In the genomic region with DNA sequence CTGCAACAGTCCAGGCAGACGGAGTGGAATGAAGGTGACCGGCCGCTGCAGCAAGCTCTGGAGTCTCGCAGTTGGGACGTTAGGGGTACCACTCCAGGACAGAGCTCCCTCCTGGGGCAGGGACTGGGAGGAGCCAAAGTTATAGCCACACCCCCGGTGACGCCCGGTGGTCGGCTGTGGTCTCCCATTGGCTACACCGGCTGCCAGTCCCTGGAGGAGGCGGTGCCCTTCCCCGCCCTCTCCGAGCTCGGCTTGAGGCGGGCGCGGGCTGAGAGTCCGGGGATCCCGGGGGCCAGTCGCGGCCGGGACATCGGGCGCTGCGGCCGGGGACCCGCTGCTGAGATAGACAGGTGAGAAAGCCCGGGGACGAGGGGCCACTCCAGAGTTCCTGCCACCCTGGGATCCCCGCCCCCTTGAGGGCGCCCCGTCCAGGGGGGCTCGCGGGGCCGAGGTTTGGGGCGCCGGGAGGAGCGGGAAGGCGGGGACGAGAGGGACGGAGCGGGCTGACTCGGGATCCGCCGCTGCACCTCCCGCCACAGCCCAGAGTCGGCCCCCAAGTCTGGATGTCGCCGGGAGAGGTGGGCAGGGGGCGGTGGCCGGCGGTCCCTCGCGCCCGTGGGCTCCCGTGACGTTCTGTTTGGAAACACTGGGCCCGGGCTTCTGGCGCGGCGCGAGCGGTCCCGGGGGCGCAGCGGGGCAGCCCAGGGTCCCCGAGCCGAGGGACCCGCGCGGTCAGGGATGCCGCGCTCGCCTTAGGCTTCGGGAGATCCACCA, we compare ENCODE assay signal across 8 cellular contexts. TPM values are rescaled to one million over a fixed set of nuclear protein-coding genes. Genes with fewer than 3 reads are reported as not detected.
DNase-seq lines count a peak whose midpoint lies in the region; ATAC-seq, FAIRE-seq and TF ChIP-seq lines count a peak whose summit lies in the region.

Gene PLEKHH2, plus strand, starts transcription at position 231 of the 774 bp plus-strand sequence. CDS start 7,414 bp downstream, outside the sequence.

- no peak for TF ChIP-seq CTCF in H1 (IDR thresholded peaks at IDR 0.05; ENCODE audit: control extremely low read depth in 1 of 3, insufficient read depth in 1 of 3, low read depth in 1 of 3, low read length in 3 of 3)

- H4K91ac ChIP-seq in H1 (replicated peaks; ENCODE audit: insufficient read length, low read length): peak within 1 kb of the TSS; percentile 85

- no peak within 1 kb of the TSS for H3K27ac ChIP-seq in H1 (ENCODE audit: low read depth, low read length)

- peak within 1 kb of the TSS; percentile 81 to 99 for H3K4me2 ChIP-seq in H1 (ENCODE audit: insufficient read depth in 1 of 2, low read depth in 2 of 2, low read length in 2 of 2)

- no peak within 1 kb of the TSS for H2BK20ac ChIP-seq in H1 (ENCODE audit: low read length)

- H2BK120ac ChIP-seq in H1 (replicated peaks; ENCODE audit: low read depth, low read length): no peak within 1 kb of the TSS

- DNase-seq in Ammon's horn (ENCODE audit: low spot score) (peak; percentile 88), NCI-H748 treated with DMSO at 0.1 percent for 48 hours (lab: John Stamatoyannopoulos, UW) (peak; percentile 42), H1 (ENCODE audit: low read depth in 1 of 2, low spot score in 2 of 2) (peak; percentile 77 to 99), medulla oblongata (ENCODE audit: extremely low spot score) (peak; percentile 90)
- DNase-seq in activated CD8-positive, alpha-beta memory T cell treated with anti-CD3 and anti-CD28 coated beads for 4 hours (ENCODE audit: low read depth in 2 of 2): peak; percentile 69 to 73
- peak; percentile 74 to 90 (median 75) for DNase-seq in stimulated activated CD4-positive, alpha-beta T cell treated with anti-CD3 and anti-CD28 coated beads, TNF-alpha, amount 100 ng/mL, for 24 hours (ENCODE audit: low read depth in 3 of 3)

- no peak for TF ChIP-seq EP300 in H1 (IDR thresholded peaks at IDR 0.05; ENCODE audit: borderline replicate concordance in 1 of 2, low read depth in 2 of 2, low read length in 2 of 2)

- no peak within 1 kb of the TSS for H2BK12ac ChIP-seq in H1 (ENCODE audit: low read depth, low read length)

- peak within 1 kb of the TSS; percentile 65 to 88 (median 76) for H3K4me3 ChIP-seq in H1 (ENCODE audit: extremely low read depth in 1 of 4, insufficient read depth in 2 of 4, low read depth in 3 of 4, low read length in 4 of 4)

- no peaks in the 10 kb centered on the region for H4K20me1 ChIP-seq in H1 (replicated peaks in 1 of 2; ENCODE audit: control insufficient read depth in 1 of 2, insufficient read depth in 2 of 2, low read length in 2 of 2)

- peaks cover 0 to 13% (median under 1%) of the 10 kb centered on the region in 4 experiments; a peak in 4 of 7 replicates for H3K4me1 ChIP-seq in H1 (replicated peaks in 1 of 4; ENCODE audit: control insufficient read depth in 3 of 4, insufficient read depth in 4 of 4, low read length in 3 of 4)

- no peak for FAIRE-seq in H1 (lab: Jason Lieb, UNC)

- no peaks in the 10 kb centered on the region for H3K79me1 ChIP-seq in H1 (ENCODE audit: low read depth, low read length)

- H4K8ac ChIP-seq in H1 (ENCODE audit: extremely low read depth, insufficient read depth, low read length): peak within 1 kb of the TSS; percentile 41

- POLR2A ChIA-PET in H1 (lab: Charles Lee; ENCODE audit: partially characterized antibody): no interaction called here

- no peaks in the 10 kb centered on the region for H3K79me2 ChIP-seq in H1 (ENCODE audit: control insufficient read depth in 1 of 2, insufficient read depth in 2 of 2, low read length in 2 of 2)

- no peak within 1 kb of the TSS for H2AK5ac ChIP-seq in H1 (ENCODE audit: low read depth, low read length)

- H3K14ac ChIP-seq in H1 (ENCODE audit: insufficient read length): no peak within 1 kb of the TSS

- TF ChIP-seq RAD21 in H1 (IDR thresholded peaks at IDR 0.05 in 1 of 2, conservative IDR thresholded peaks at IDR 0.05 in 1 of 2; ENCODE audit: low read depth in 2 of 2, low read length in 2 of 2): no peak

- H3K23ac ChIP-seq in H1 (ENCODE audit: insufficient read length): no peak within 1 kb of the TSS

- H3K56ac ChIP-seq in H1 (replicated peaks; ENCODE audit: insufficient read length, low read depth, low read length): no peak within 1 kb of the TSS

- H4K5ac ChIP-seq in H1 (ENCODE audit: insufficient read length, low read depth, low read length): no peak within 1 kb of the TSS

- CTCF ChIA-PET in H1 (lab: Charles Lee; ENCODE audit: partially characterized antibody): interaction anchor here (0.8 to 3.0 kb wide), 3 partner anchors 11 to 39 kb away, joined by 3 to 11 read pairs (median 4); no protein-coding TSS in a partner anchor

- H3K18ac ChIP-seq in H1 (ENCODE audit: extremely low read depth, low read length): peak within 1 kb of the TSS; percentile 85; the same call in 1 of the 2 replicates

- 0 out of 4 replicates have a peak, but pooled peaks cover 0 to 2% of the 10 kb centered on the region in 2 experiments for H3K9me3 ChIP-seq in H1 (ENCODE audit: insufficient read depth in 2 of 2, low read depth in 1 of 2, low read length in 1 of 2)

- peaks cover 0 to 9% (median 6%) of the 10 kb centered on the region in 4 experiments; a peak in 5 of 7 replicates for H3K27me3 ChIP-seq in H1 (replicated peaks in 1 of 4; ENCODE audit: control insufficient read depth in 3 of 4, extremely low read depth in 1 of 4, insufficient read depth in 3 of 4, low read length in 3 of 4)

- no peaks in the 10 kb centered on the region for H3K36me3 ChIP-seq in H1 (ENCODE audit: control insufficient read depth in 2 of 4, insufficient read depth in 4 of 4, low read length in 3 of 4)

- peak; percentile 100 for ATAC-seq in GM19351 (IDR thresholded peaks at IDR 0.05; ENCODE audit: unreplicated experiment)
- peak; percentile 100 for ATAC-seq in HG03460 (IDR thresholded peaks at IDR 0.05; ENCODE audit: unreplicated experiment)

- peak in 1 of 2 experiments; percentile 51; a peak in 1 of 3 replicates for TF ChIP-seq POLR2A in H1 (IDR thresholded peaks at IDR 0.05; ENCODE audit: control extremely low read depth in 1 of 2, low read depth in 2 of 2, low read length in 2 of 2)

- 2% methylated on average over 40 of the region's 75 CpGs; no CpG with 5 or more reads in 1 of the 2 experiments for WGBS in H1 (ENCODE audit: extremely low coverage in 1 of 2, insufficient coverage in 1 of 2, insufficient read length in 1 of 2, insufficient replicate concordance in 2 of 2, low coverage in 1 of 2, low lambda C conversion rate in 2 of 2, missing lambda C conversion rate in 1 of 2), 2 experiments

- H2BK15ac ChIP-seq in H1 (ENCODE audit: low read length): no peak within 1 kb of the TSS

- H3K23me2 ChIP-seq in H1 (ENCODE audit: low read depth, low read length): peaks cover 12% of the 10 kb centered on the region

- H3K4ac ChIP-seq in H1 (replicated peaks; ENCODE audit: insufficient read length, low read depth, low read length): no peak within 1 kb of the TSS

- peak within 1 kb of the TSS; percentile 12; the same call in 1 of the 2 replicates for H2BK5ac ChIP-seq in H1 (ENCODE audit: low read depth, low read length)

- H2AFZ ChIP-seq in H1 (ENCODE audit: low read length): peak within 1 kb of the TSS; percentile 100

- peak within 1 kb of the TSS in 2 of 4 experiments; percentile 24 to 70; a peak in 3 of 7 replicates for H3K9ac ChIP-seq in H1 (replicated peaks in 1 of 4; ENCODE audit: extremely low read depth in 1 of 4, low read depth in 3 of 4, low read length in 3 of 4)

TF ChIP-seq in H1, 55 proteins besides CTCF, POLR2A, EP300 and RAD21 (continues in another document):
- TF ChIP-seq SIRT6 (IDR thresholded peaks at IDR 0.05; ENCODE audit: low read length) (no peak), GTF2F1 (IDR thresholded peaks at IDR 0.05; ENCODE audit: borderline replicate concordance, low read depth, low read length) (no peak), BCL11A (IDR thresholded peaks at IDR 0.05; ENCODE audit: low read depth in 2 of 2, low read length in 2 of 2) (no peak), CEBPB (IDR thresholded peaks at IDR 0.05; ENCODE audit: low read depth, low read length) (no peak), SIX5 (IDR thresholded peaks at IDR 0.05; ENCODE audit: low read depth, low read length) (no peak), CHD1 (IDR thresholded peaks at IDR 0.05; ENCODE audit: low read depth, low read length) (no peak), CHD2 (IDR thresholded peaks at IDR 0.05; ENCODE audit: low read length) (peak; percentile 87), POU5F1 (IDR thresholded peaks at IDR 0.05; ENCODE audit: low read depth, low read length) (no peak), CREB1 (IDR thresholded peaks at IDR 0.05) (peak; percentile 82), MAFK (IDR thresholded peaks at IDR 0.05; ENCODE audit: low read depth, low read length) (no peak), SAP30 (IDR thresholded peaks at IDR 0.05; ENCODE audit: insufficient read depth, insufficient replicate concordance, low read length) (no peak), TAF7 (optimal IDR thresholded peaks at IDR 0.05; ENCODE audit: borderline replicate concordance, low read depth, low read length) (peak; percentile 41), CTBP2 (IDR thresholded peaks at IDR 0.05; ENCODE audit: borderline replicate concordance, insufficient read depth, insufficient read length, low read length) (no peak), TCF12 (IDR thresholded peaks at IDR 0.05; ENCODE audit: low read depth, low read length) (no peak), BRCA1 (IDR thresholded peaks at IDR 0.05; ENCODE audit: low read depth, low read length) (no peak), FOSL1 (IDR thresholded peaks at IDR 0.05; ENCODE audit: insufficient read depth, low read depth, low read length) (no peak)

RNA-seq across cellular contexts. Expression of gene PLEKHH2, which starts in this region (rescaled TPM):
- total RNA-seq in H1 (2021; fragmentation: NEBNext Ultra II Directional; extraction: Animal tissue kit (Norgen Biotek cat#: 25700)): 3.1 and 5.0 TPM in 2 replicates
- polyA plus RNA-seq in H1 (2011; rRNA removed): 2.0 and 2.2 TPM in 2 replicates
- polyA plus RNA-seq in H1 (2011; cell fraction: cytosol; rRNA removed): 4.0 TPM
- 4.3 TPM for polyA plus RNA-seq in H1 (2011; cell fraction: nucleus; rRNA removed)
- polyA plus RNA-seq in H1 (2012, experiment 1 of 2): 2.0 to 3.9 TPM (median 2.7 TPM) in 4 replicates
- 0.10 TPM for polyA plus RNA-seq in H1 (2012, experiment 2 of 2)
- 5.0 TPM for polyA plus RNA-seq in H1 (2013, experiment 1 of 2)
- polyA plus RNA-seq in H1 (2013, experiment 2 of 2): 3.5 TPM
- 3.9 and 6.0 TPM in 2 replicates for polyA minus RNA-seq in H1 (2011; rRNA and poly(A)+ RNA removed)
- polyA minus RNA-seq in H1 (2011; cell fraction: cytosol; rRNA and poly(A)+ RNA removed): 2.1 TPM
- 11.8 TPM for polyA minus RNA-seq in H1 (2011; cell fraction: nucleus; rRNA and poly(A)+ RNA removed)
